Comparison of ENCODE assay signal across 9 cellular contexts in genomic region chr18:43017622-43018021, GRCh38.
"Had no signal": no experiment of that assay in that cellular context is flagged by ENCODE, and none has a peak within 500 bp of the region (broad histone marks: within the 10 kb centered on the region; RNA-seq: fewer than 3 reads in every experiment).

No MANE protein-coding gene starts in this region.

- H3K9me3 Mint-ChIP-seq: H9 had no signal

- H3K27ac Mint-ChIP-seq: H9, IgD-negative memory B cell had no signal

- H3K9ac ChIP-seq: KMS-11 had no signal

- H3K27me3 Mint-ChIP-seq: IgD-negative memory B cell had no signal

- H3K36me3 Mint-ChIP-seq: IgD-negative memory B cell had no signal

- FAIRE-seq: H54, HTR-8/SVneo had no signal

- DNase-seq: GOT3, H9, HCEC 1CT, Karpas-422, KBM-7 had no signal

- H3K4me1 Mint-ChIP-seq: IgD-negative memory B cell had no signal

- H3K4me3 Mint-ChIP-seq: H9, IgD-negative memory B cell had no signal

- H3K4me2 ChIP-seq: KMS-11 had no signal

- H3K27ac ChIP-seq: KMS-11 had no signal
